ENCODE assay signal across 10 cellular contexts in genomic region chr4:26746742-26747351, GRCh38.
A peak's percentile ranks its signal among the peaks of the same experiment; 100 is the strongest.
DNase-seq lines count a peak whose midpoint lies in the region; ATAC-seq and TF ChIP-seq lines count a peak whose summit lies in the region.
"Had no signal": no experiment of that assay in that cellular context is flagged by ENCODE, and none has a peak within 500 bp of the region (broad histone marks: within the 10 kb centered on the region; RNA-seq: fewer than 3 reads in every experiment).

No MANE protein-coding gene starts in this region.

- peak; percentile 98 for ATAC-seq in HG02943 (IDR thresholded peaks at IDR 0.05; ENCODE audit: low read depth, unreplicated experiment)
- peak; percentile 100 for ATAC-seq in activated CD4-positive, CD25-positive, alpha-beta regulatory T cell treated with anti-CD3 and anti-CD28 coated beads, Interleukin-2, amount 50 U/mL, for 24 hours
- ATAC-seq in stimulated activated naive CD8-positive, alpha-beta T cell treated with anti-CD3 and anti-CD28 coated beads, Interleukin-15, Interleukin-2, amounts not matched to agents 100 U/mL and 50 U/mL, for 24 hours: peak; percentile 100

- H3K27ac ChIP-seq in RWPE1: no peak overlapping the region
- H3K27ac ChIP-seq: skin epidermis had no signal

- CTCF ChIA-PET in RWPE1 (lab: Yijun Ruan, JAX): no interaction called here

- POLR2A ChIA-PET in RWPE1 (lab: Yijun Ruan, JAX; ENCODE audit: low non-redundant PET): interaction anchor here (0.7 kb wide), 1 partner anchor 33 kb away, joined by 5 read pairs; no protein-coding TSS in a partner anchor

- DNase-seq in activated naive CD4-positive, alpha-beta T cell treated with Interleukin-2 at 50 U/mL for 16 hours: peak; percentile 49
- no peak for DNase-seq in activated naive CD4-positive, alpha-beta T cell (lab: John Stamatoyannopoulos, UW)
- peak; percentile 39 for DNase-seq in stimulated activated naive CD8-positive, alpha-beta T cell treated with anti-CD3 and anti-CD28 coated beads, Interleukin-15, Interleukin-2, amounts not matched to agents 100 U/mL and 50 U/mL, for 24 hours
- no peak for DNase-seq in NCI-H128 (lab: John Stamatoyannopoulos, UW; ENCODE audit: unreplicated experiment)
- DNase-seq in RWPE1 (ENCODE audit: low spot score): no peak
- DNase-seq in activated CD8-positive, alpha-beta memory T cell treated with anti-CD3 and anti-CD28 coated beads, Interleukin-2, amount 50 U/mL, for 48 hours: no peak
- DNase-seq: AML-193 had no signal

- TF ChIP-seq CTCF in RWPE1 (conservative IDR thresholded peaks at IDR 0.05; ENCODE audit: low read depth): no peak

Comparison
In these comparisons a context has a peak if more than half of its experiments do, and no peak if none do; other contexts are left out.
1. DNase-seq: peak in activated naive CD4-positive, alpha-beta T cell treated with Interleukin-2 at 50 U/mL for 16 hours (single experiment) and stimulated activated naive CD8-positive, alpha-beta T cell treated with anti-CD3 and anti-CD28 coated beads, Interleukin-15, Interleukin-2, amounts not matched to agents 100 U/mL and 50 U/mL, for 24 hours (single experiment); none in activated naive CD4-positive, alpha-beta T cell (0 of 4), NCI-H128 (single experiment), RWPE1 (single experiment) and activated CD8-positive, alpha-beta memory T cell treated with anti-CD3 and anti-CD28 coated beads, Interleukin-2, amount 50 U/mL, for 48 hours (single experiment).
2. Peak in every context shown above with its lines, with median percentiles within 50 percentile points of each other: ATAC-seq.